Comparison of ENCODE assay signal across 8 cellular contexts in genomic region chr16:27795992-27796614, GRCh38.
DNase-seq lines count a peak whose midpoint lies in the region; ATAC-seq and TF ChIP-seq lines count a peak whose summit lies in the region.

No MANE protein-coding gene starts in this region.

- H3K79me2 ChIP-seq in neural cell (replicated peaks; ENCODE audit: insufficient read depth, low read length), result no peaks in the 10 kb centered on the region

- TF ChIP-seq RAD21 in neural cell (conservative IDR thresholded peaks at IDR 0.05), result no peak

- no peak for ATAC-seq in GM18873 (IDR thresholded peaks at IDR 0.05; ENCODE audit: low FRiP score, unreplicated experiment)

- no peak for TF ChIP-seq CTCF in colonic mucosa (IDR thresholded peaks at IDR 0.05)
- TF ChIP-seq CTCF in neural cell (IDR thresholded peaks at IDR 0.05; ENCODE audit: poor library complexity, severe bottlenecking), result no peak

- intact Hi-C loops in colonic mucosa (cut with DNase I), result no loop called here

- H3K36me3 ChIP-seq in H7 (replicated peaks; ENCODE audit: control insufficient read depth, insufficient read depth, low read length), result no peaks in the 10 kb centered on the region
- no peaks in the 10 kb centered on the region for H3K36me3 ChIP-seq in colonic mucosa
- H3K36me3 ChIP-seq in neural cell (ENCODE audit: insufficient read depth, low read length), result no peaks in the 10 kb centered on the region

- H3K4me2 ChIP-seq in neural cell (ENCODE audit: low read length), result no peak overlapping the region

- H3K9ac ChIP-seq in colonic mucosa (ENCODE audit: low read depth in 2 of 2, low read length in 2 of 2), result no peak overlapping the region
- no peak overlapping the region for H3K9ac ChIP-seq in neural cell (ENCODE audit: low read length)

- no peaks in the 10 kb centered on the region for H3K27me3 ChIP-seq in H7 (ENCODE audit: control insufficient read depth, insufficient read depth, low read length)
- no peaks in the 10 kb centered on the region for H3K27me3 ChIP-seq in colonic mucosa
- no peaks in the 10 kb centered on the region for H3K27me3 ChIP-seq in neural cell (ENCODE audit: insufficient read depth, low read depth, low read length)

- H3K9me3 ChIP-seq in colonic mucosa, result no peaks in the 10 kb centered on the region
- no peaks in the 10 kb centered on the region for H3K9me3 ChIP-seq in neural cell (ENCODE audit: low read length)

- H3K4me3 ChIP-seq in H7 (ENCODE audit: insufficient read depth, low read depth, low read length) (no peak overlapping the region), colonic mucosa (no peak overlapping the region), neural cell (ENCODE audit: low read length) (no peak overlapping the region)

- DNase-seq in H7, result peak; percentile 79
- peak; percentile 15 to 29 for DNase-seq in NOMO-1 (lab: John Stamatoyannopoulos, UW; ENCODE audit: unreplicated experiment in 2 of 2)
- DNase-seq in colonic mucosa, result peak; percentile 34
- no peak for DNase-seq in activated CD4-positive, CD25-positive, alpha-beta regulatory T cell treated with anti-CD3 and anti-CD28 coated beads, Interleukin-2, amount 50 U/mL, for 72 hours
- no peak for DNase-seq in Ammon's horn (ENCODE audit: low spot score)
- no peak for DNase-seq in NCI-H1105 (lab: John Stamatoyannopoulos, UW)

- no peaks in the 10 kb centered on the region for H3F3A ChIP-seq in neural cell (ENCODE audit: insufficient read depth, low read length, poor library complexity, severe bottlenecking)

- no peaks in the 10 kb centered on the region for H3K9me2 ChIP-seq in neural cell (ENCODE audit: insufficient read depth, low read length)

- H4K20me1 ChIP-seq in neural cell (ENCODE audit: insufficient read depth), result no peaks in the 10 kb centered on the region

- no peak for TF ChIP-seq EP300 in neural cell (conservative IDR thresholded peaks at IDR 0.05; ENCODE audit: poor library complexity, severe bottlenecking)

- H3K27ac ChIP-seq in colonic mucosa (no peak overlapping the region), neural cell (ENCODE audit: low read length) (no peak overlapping the region)

- no peak overlapping the region for H2AFZ ChIP-seq in neural cell (ENCODE audit: low read depth, low read length)

- no peaks in the 10 kb centered on the region for H3K4me1 ChIP-seq in colonic mucosa

TF ChIP-seq in neural cell, 6 proteins besides CTCF, POLR2A, EP300 and RAD21:
- TF ChIP-seq SMC3 (conservative IDR thresholded peaks at IDR 0.05; ENCODE audit: poor library complexity) (no peak), REST (IDR thresholded peaks at IDR 0.05; ENCODE audit: borderline replicate concordance) (peak; percentile 58)

Comparison
In these comparisons a context has a peak if more than half of its experiments do, and no peak if none do; other contexts are left out.
1. DNase-seq: peak in H7 (single experiment), NOMO-1 (2 of 2) and colonic mucosa (single experiment); none in activated CD4-positive, CD25-positive, alpha-beta regulatory T cell treated with anti-CD3 and anti-CD28 coated beads, Interleukin-2, amount 50 U/mL, for 72 hours (single experiment), Ammon's horn (single experiment) and NCI-H1105 (single experiment).